1 cellular context compared by ENCODE assay signal in the genomic region with DNA sequence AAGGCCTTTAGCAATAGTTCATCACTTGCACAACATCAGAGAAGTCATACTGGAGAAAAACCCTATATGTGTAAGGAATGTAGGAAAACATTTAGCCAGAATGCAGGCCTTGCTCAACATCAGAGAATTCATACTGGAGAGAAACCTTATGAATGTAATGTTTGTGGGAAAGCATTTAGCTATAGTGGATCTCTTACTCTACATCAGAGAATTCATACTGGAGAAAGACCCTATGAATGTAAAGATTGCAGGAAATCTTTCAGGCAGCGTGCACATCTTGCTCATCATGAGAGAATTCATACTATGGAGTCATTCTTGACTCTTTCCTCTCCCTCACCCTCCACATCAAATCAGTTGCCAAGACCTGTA.
A peak's percentile ranks its signal among the peaks of the same experiment; 100 is the strongest.
TF ChIP-seq lines count a peak whose summit lies in the region.

No MANE protein-coding gene starts in this region.

TF ChIP-seq in HepG2, 621 proteins besides CTCF, POLR2A, EP300 and RAD21:
- no peak for TF ChIP-seq RFX3 (CRISPR knock-in tag; IDR thresholded peaks at IDR 0.05)
- peak; percentile 98; the same call in 1 of the 2 replicates for TF ChIP-seq ZNF274 (CRISPR knock-in tag; IDR thresholded peaks at IDR 0.05)
